In the genomic region with DNA sequence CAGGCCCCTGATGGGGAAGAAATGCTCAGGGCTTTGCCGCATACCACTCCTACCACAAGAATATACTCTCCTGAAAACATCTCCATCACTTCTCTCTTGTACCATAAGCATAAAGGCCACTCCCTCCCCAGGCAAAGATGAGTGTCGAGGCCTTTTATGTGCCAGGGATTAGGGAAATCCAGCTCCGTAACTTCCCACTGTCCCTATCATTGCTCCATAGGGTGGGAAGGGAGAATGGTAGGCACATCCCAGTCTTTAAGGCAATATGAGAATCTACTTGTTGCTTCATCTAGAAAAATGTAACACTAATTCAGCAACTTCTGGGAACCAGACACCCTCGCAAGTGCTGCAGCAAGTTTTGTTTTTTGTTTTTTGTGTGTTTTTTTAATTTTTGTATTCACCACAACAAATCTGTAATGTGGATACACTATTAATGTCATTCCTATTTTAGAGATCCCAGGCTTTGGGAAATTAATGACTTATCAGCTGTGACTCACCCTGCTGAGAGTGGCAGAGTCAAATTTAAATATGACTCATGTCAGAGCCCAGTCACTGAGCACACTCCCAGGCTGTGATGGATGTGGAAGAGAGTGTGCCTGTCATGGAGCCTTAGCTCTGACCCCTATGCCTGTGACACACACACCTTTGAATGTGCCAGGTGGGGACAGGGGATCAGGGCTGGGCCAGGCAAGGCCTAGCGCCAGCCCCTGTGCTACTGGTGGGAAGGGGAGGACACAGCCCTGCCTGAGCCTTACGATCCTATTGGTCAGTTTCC, we compare ENCODE assay signal across 8 cellular contexts. TPM values are rescaled to one million over a fixed set of nuclear protein-coding genes. Genes with fewer than 3 reads are reported as not detected.
DNase-seq lines count a peak whose midpoint lies in the region; ATAC-seq, FAIRE-seq and TF ChIP-seq lines count a peak whose summit lies in the region.

No MANE protein-coding gene starts in this region.

- peak; percentile 51 for ATAC-seq in GM18909 (IDR thresholded peaks at IDR 0.05; ENCODE audit: poor library complexity, unreplicated experiment)
- peak; percentile 96 for ATAC-seq in K562
- ATAC-seq in lung (ENCODE audit: insufficient read depth, low FRiP score): peak; percentile 90

- no peak; the same call in 1 of the 2 replicates for TF ChIP-seq EP300 in K562 (IDR thresholded peaks at IDR 0.05; ENCODE audit: low read length)

- DNase-seq in ACHN (peak; percentile 76), HT1080 (ENCODE audit: low read depth) (peak; percentile 89), K562 (ENCODE audit: extremely low read depth in 1 of 4, low spot score in 3 of 4) (peak; percentile 66 to 79 (median 70)), lung (ENCODE audit: low spot score) (no peak), NCI-H82 treated with DMSO at 0.1 percent for 48 hours (lab: John Stamatoyannopoulos, UW; ENCODE audit: unreplicated experiment) (no peak), NCI-H2081 (lab: John Stamatoyannopoulos, UW) (no peak), DMS153 treated with DMSO at 0.1 percent for 48 hours (lab: John Stamatoyannopoulos, UW; ENCODE audit: unreplicated experiment) (no peak)

- peak overlapping the region; percentile 32 to 79; a peak in 3 of 4 replicates for H3K9ac ChIP-seq in K562 (ENCODE audit: insufficient read depth in 1 of 2, low read depth in 2 of 2, low read length in 2 of 2)

- FAIRE-seq in K562 (lab: Jason Lieb, UNC): peak; percentile 94

- no peak for TF ChIP-seq RAD21 in K562 (CRISPR knock-in tag; conservative IDR thresholded peaks at IDR 0.05 in 1 of 2, IDR thresholded peaks at IDR 0.05 in 1 of 2)

- no peak for TF ChIP-seq CTCF in K562 (IDR thresholded peaks at IDR 0.05 in 2 of 3, conservative IDR thresholded peaks at IDR 0.05 in 1 of 3; ENCODE audit: insufficient read depth in 2 of 3, low read depth in 1 of 3, low read length in 3 of 3)
- TF ChIP-seq CTCF in lung (IDR thresholded peaks at IDR 0.05; ENCODE audit: control extremely low read depth, extremely low read depth): no peak

- H3K4me1 ChIP-seq in K562 (replicated peaks in 1 of 2; ENCODE audit: control insufficient read depth in 2 of 2, insufficient read depth in 2 of 2, low read length in 2 of 2) (peaks cover 14 to 38% of the 10 kb centered on the region in 2 experiments), lung (ENCODE audit: control insufficient read depth in 2 of 2, insufficient read depth in 2 of 2, low read length in 2 of 2) (peaks cover 16 to 28% of the 10 kb centered on the region in 2 donors)

- TF ChIP-seq POLR2A in K562 (conservative IDR thresholded peaks at IDR 0.05): no peak

- CTCF ChIA-PET in K562 (lab: Yijun Ruan, JAX; ENCODE audit: low intra/inter-chr PET ratio): no interaction called here

- POLR2A ChIA-PET in K562 (lab: Yijun Ruan, JAX): no interaction called here

- WGBS in K562 (ENCODE audit: insufficient coverage, low coverage, missing lambda C conversion rate): 53% methylated on average over 6 of the region's 6 CpGs
- WGBS in lung, 2 donors: 92 to 93% methylated on average over 6 of the region's 6 CpGs

- H3K36me3 ChIP-seq in K562 (ENCODE audit: control insufficient read depth, insufficient read depth, low read length): no peaks in the 10 kb centered on the region; the same call in 2 of the 3 replicates
- peaks cover 2 to 3% of the 10 kb centered on the region in 2 donors for H3K36me3 ChIP-seq in lung (ENCODE audit: control insufficient read depth in 2 of 2, insufficient read depth in 2 of 2, low read length in 2 of 2)

- peak overlapping the region; percentile 68 for H3K4me2 ChIP-seq in K562 (ENCODE audit: insufficient read depth, low read length)

- intact Hi-C loops in K562 (cut with micrococcal nuclease): no loop called here

- H3K4me3 ChIP-seq in K562 (no peak overlapping the region), lung (no peak overlapping the region)

- no TSS peak for BruUV-seq in K562 (replicated peaks; lab: Mats Ljungman, UMichigan)

- peaks cover 40% of the 10 kb centered on the region for H3K79me2 ChIP-seq in K562 (ENCODE audit: control insufficient read depth, insufficient read depth, low read length)

- no peaks in the 10 kb centered on the region for H3K27me3 ChIP-seq in K562 (ENCODE audit: control insufficient read depth in 2 of 2, insufficient read depth in 2 of 2, low read length in 2 of 2)
- no peaks in the 10 kb centered on the region for H3K27me3 ChIP-seq in lung (ENCODE audit: control insufficient read depth, insufficient read depth)

- in situ Hi-C loops in ACHN (cut with HindIII; ENCODE audit: low pct_ligation_motif_present, low pct_unique_long_range_greater_than_20kb, low sequenced_read_pairs): no loop called here
- in situ Hi-C loops in K562 (cut with MboI): no loop called here

- H3K9me3 ChIP-seq in K562 (replicated peaks; ENCODE audit: control insufficient read depth, insufficient read depth, low read depth, low read length) (no peaks in the 10 kb centered on the region), lung (ENCODE audit: control insufficient read depth in 2 of 2, insufficient read depth in 1 of 2, low read length in 1 of 2) (no peaks in the 10 kb centered on the region)

- peak overlapping the region; percentile 45; the same call in 1 of the 3 replicates for H3K27ac ChIP-seq in K562 (ENCODE audit: extremely low read depth, low read depth, low read length)
- peak overlapping the region in 1 of 2 donors; percentile 45 for H3K27ac ChIP-seq in lung (ENCODE audit: low read depth in 1 of 2, low read length in 1 of 2)

- peaks cover 14% of the 10 kb centered on the region for H4K20me1 ChIP-seq in K562 (replicated peaks; ENCODE audit: control insufficient read depth, insufficient read depth, low read length)

- peaks cover 3% of the 10 kb centered on the region for H3K9me1 ChIP-seq in K562 (ENCODE audit: control insufficient read depth, insufficient read depth, low read length)

- no peak overlapping the region for H2AFZ ChIP-seq in K562 (ENCODE audit: low read depth, low read length)

TF ChIP-seq in K562, 482 proteins besides CTCF, POLR2A, EP300 and RAD21 (continues in another document):
- TF ChIP-seq SNIP1 (IDR thresholded peaks at IDR 0.05; ENCODE audit: low read depth) (no peak), RBM25 (IDR thresholded peaks at IDR 0.05; ENCODE audit: low read depth, low read length, severe bottlenecking) (no peak), ATF7 (IDR thresholded peaks at IDR 0.05) (peak; percentile 38; the same call in 1 of the 2 replicates), ATF1 (CRISPR knock-in tag; IDR thresholded peaks at IDR 0.05) (no peak), ATF1 (tag; IDR thresholded peaks at IDR 0.05) (peak; percentile 55), FOS (IDR thresholded peaks at IDR 0.05; ENCODE audit: extremely low read depth, insufficient read length) (peak; percentile 82), LCOR (CRISPR knock-in tag; IDR thresholded peaks at IDR 0.05) (0 out of 2 replicates have a peak, but pooled peaks have one; percentile 41), JUNB (CRISPR knock-in tag; conservative IDR thresholded peaks at IDR 0.05) (peak; percentile 92), MAFK (IDR thresholded peaks at IDR 0.05; ENCODE audit: low read length) (peak; percentile 38; the same call in 1 of the 2 replicates), RFX1 (IDR thresholded peaks at IDR 0.05) (no peak), KLF13 (tag; IDR thresholded peaks at IDR 0.05; ENCODE audit: borderline replicate concordance, low read depth) (no peak), DNMT1 (IDR thresholded peaks at IDR 0.05) (no peak)
- TF ChIP-seq, protein P1, sequence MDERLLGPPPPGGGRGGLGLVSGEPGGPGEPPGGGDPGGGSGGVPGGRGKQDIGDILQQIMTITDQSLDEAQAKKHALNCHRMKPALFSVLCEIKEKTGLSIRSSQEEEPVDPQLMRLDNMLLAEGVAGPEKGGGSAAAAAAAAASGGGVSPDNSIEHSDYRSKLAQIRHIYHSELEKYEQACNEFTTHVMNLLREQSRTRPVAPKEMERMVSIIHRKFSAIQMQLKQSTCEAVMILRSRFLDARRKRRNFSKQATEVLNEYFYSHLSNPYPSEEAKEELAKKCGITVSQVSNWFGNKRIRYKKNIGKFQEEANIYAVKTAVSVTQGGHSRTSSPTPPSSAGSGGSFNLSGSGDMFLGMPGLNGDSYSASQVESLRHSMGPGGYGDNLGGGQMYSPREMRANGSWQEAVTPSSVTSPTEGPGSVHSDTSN (CRISPR knock-in tag; IDR thresholded peaks at IDR 0.05; ENCODE audit: low read depth): no peak; the same call in 1 of the 2 replicates
- TF ChIP-seq, protein P1 (tag; conservative IDR thresholded peaks at IDR 0.05; ENCODE audit: low read depth): peak; percentile 81

RNA-seq across cellular contexts. Expression of gene PANX1, which starts 23.4 kb away (rescaled TPM):
- total RNA-seq in HT1080 (2014; rRNA removed; shearing (Covaris generic)): 30.3 and 37.3 TPM in 2 replicates
- 12.3 and 15.4 TPM in 2 replicates for polyA plus RNA-seq in HT1080 (2015; cell fraction: cytosol; rRNA removed)
- polyA plus RNA-seq in HT1080 (2015; cell fraction: nucleus; rRNA removed): 10.0 and 11.4 TPM in 2 replicates
- 13.4 and 15.1 TPM in 2 replicates for total RNA-seq in K562 (2011; cell fraction: chromatin; rRNA removed; ENCODE audit: low replicate concordance)
- 15.2 and 16.2 TPM in 2 replicates for total RNA-seq in K562 (2011; cell fraction: nucleolus; rRNA removed)
- total RNA-seq in K562 (2011; cell fraction: nucleoplasm; rRNA removed): 14.7 and 17.5 TPM in 2 replicates
- 10.4 and 12.8 TPM in 2 replicates for total RNA-seq in K562 (2014; rRNA removed)
- 13.9 and 15.2 TPM in 2 replicates for total RNA-seq in K562 (2014; rRNA removed; fragmentation: Illumina TruSeq; extraction: Trizol)
- total RNA-seq in K562 (2015; rRNA removed; fragmentation: Illumina TruSeq; extraction: Trizol): 14.4 and 14.8 TPM in 2 replicates
- total RNA-seq in K562 (2021): 12.7 and 13.3 TPM in 2 replicates
- polyA plus RNA-seq in K562 (2011; rRNA removed): 6.3 and 9.5 TPM in 2 replicates
- polyA plus RNA-seq in K562 (2011; cell fraction: cytosol; rRNA removed): 4.8 and 6.2 TPM in 2 replicates
- 2.8 and 3.4 TPM in 2 replicates for polyA plus RNA-seq in K562 (2011; cell fraction: nucleus; rRNA removed)
- polyA plus RNA-seq in K562 (2012): 7.8 and 10.1 TPM in 2 replicates
- 9.9 and 10.1 TPM in 2 replicates for polyA plus RNA-seq in K562 (2014; fragmentation: Illumina TruSeq; extraction: Trizol)
- 1 to 10 TPM; 1.9 to 2.7 TPM for polyA plus RNA-seq in K562 (2014; fragmentation: Nextera tagmentation; extraction: Ambion mirVana)
- polyA plus RNA-seq in K562 (2014; rRNA removed): 6.5 and 8.4 TPM in 2 replicates
- polyA minus RNA-seq in K562 (2011; rRNA and poly(A)+ RNA removed): 18.7 and 23.2 TPM in 2 replicates
- 7.0 and 11.6 TPM in 2 replicates for polyA minus RNA-seq in K562 (2011; cell fraction: cytosol; rRNA and poly(A)+ RNA removed)
- polyA minus RNA-seq in K562 (2011; cell fraction: nucleus; rRNA and poly(A)+ RNA removed): 6.6 and 8.7 TPM in 2 replicates
- total RNA-seq in lung: 10 to 100 TPM; 18.6 to 25.7 TPM
- 10 to 100 TPM in 1 of 2 donors, 1 to 10 TPM in 1; 5.9 to 19.4 TPM for polyA plus RNA-seq in lung

Comparison
In these comparisons a context has a peak if more than half of its experiments do, and no peak if none do; other contexts are left out.
1. DNase-seq: peak in ACHN (single experiment), HT1080 (single experiment) and K562 (4 of 4); none in lung (single experiment), NCI-H82 treated with DMSO at 0.1 percent for 48 hours (single experiment), NCI-H2081 (0 of 2) and DMS153 treated with DMSO at 0.1 percent for 48 hours (single experiment).
2. Peak in every context shown above with its lines, with median percentiles within 50 percentile points of each other: ATAC-seq.